In genomic region chr3:115146032-115146417, GRCh38 we compare ENCODE assay signal across 8 cellular contexts. TPM values are rescaled to one million over a fixed set of nuclear protein-coding genes. Genes with fewer than 3 reads are reported as not detected.
DNase-seq lines count a peak whose midpoint lies in the region; ATAC-seq and TF ChIP-seq lines count a peak whose summit lies in the region.

No MANE protein-coding gene starts in this region.

- H3K36me3 Mint-ChIP-seq in activated naive CD4-positive, alpha-beta T cell treated with anti-CD3 and anti-CD28 coated beads for 36 hours (ENCODE audit: low read depth), result peaks cover 4% of the 10 kb centered on the region

- peak overlapping the region; percentile 85 to 88 for H3K4me3 ChIP-seq in neutrophil (ENCODE audit: low read depth in 1 of 2, low read length in 1 of 2)
- peak overlapping the region; percentile 69 to 77 for H3K4me3 ChIP-seq in uterus

- H3K4me1 ChIP-seq in foreskin keratinocyte (no peaks in the 10 kb centered on the region), neutrophil (ENCODE audit: control insufficient read depth in 1 of 2, insufficient read depth in 1 of 2, low read depth in 1 of 2, low read length in 1 of 2) (peaks cover 16 to 26% of the 10 kb centered on the region in 2 experiments), uterus (peaks cover 0 to 8% of the 10 kb centered on the region in 2 donors)

- peak; percentile 6 for ATAC-seq in foreskin keratinocyte
- ATAC-seq in HG03439 (IDR thresholded peaks at IDR 0.05; ENCODE audit: unreplicated experiment), result no peak

- H3K9me3 ChIP-seq in neutrophil (no peaks in the 10 kb centered on the region), uterus (no peaks in the 10 kb centered on the region)

- H3K27me3 Mint-ChIP-seq in activated naive CD4-positive, alpha-beta T cell treated with anti-CD3 and anti-CD28 coated beads for 36 hours (ENCODE audit: low read depth), result no peaks in the 10 kb centered on the region

- no peak for TF ChIP-seq POLR2A in uterus (IDR thresholded peaks at IDR 0.05)

- peak overlapping the region; percentile 91 for H3K4me3 Mint-ChIP-seq in activated naive CD4-positive, alpha-beta T cell treated with anti-CD3 and anti-CD28 coated beads for 36 hours

- TF ChIP-seq CTCF in foreskin keratinocyte (conservative IDR thresholded peaks at IDR 0.05) (no peak), neutrophil (IDR thresholded peaks at IDR 0.05) (no peak), uterus (IDR thresholded peaks at IDR 0.05) (no peak)

- H3K4me1 Mint-ChIP-seq in activated naive CD4-positive, alpha-beta T cell treated with anti-CD3 and anti-CD28 coated beads for 36 hours (ENCODE audit: low read depth), result peaks cover 30% of the 10 kb centered on the region

- CTCF ChIA-PET in activated naive CD4-positive, alpha-beta T cell treated with anti-CD3 and anti-CD28 coated beads for 36 hours (lab: Charles Lee), result interaction anchor here (0.7 to 1.2 kb wide), 7 partner anchors 9 to 637 kb away, joined by 3 to 5 read pairs (median 3); no protein-coding TSS in a partner anchor

- peak overlapping the region; percentile 95 for H3K27ac Mint-ChIP-seq in activated naive CD4-positive, alpha-beta T cell treated with anti-CD3 and anti-CD28 coated beads for 36 hours

- peak overlapping the region; percentile 77 for H3K27ac ChIP-seq in foreskin keratinocyte
- peak overlapping the region; percentile 96 for H3K27ac ChIP-seq in neutrophil
- H3K27ac ChIP-seq in uterus, result peak overlapping the region; percentile 97 to 98

- intact Hi-C loops in activated naive CD4-positive, alpha-beta T cell treated with anti-CD3 and anti-CD28 coated beads for 36 hours (cut with micrococcal nuclease), result loop anchor here (2.0 to 10.0 kb wide), 7 partner anchors 53 to 1611 kb away; partner anchors contain the start of gene SIDT1
- intact Hi-C loops in uterus (cut with DNase I; ENCODE audit: low total_unique reads), result no loop called here

- H3K27me3 ChIP-seq in foreskin keratinocyte, result no peaks in the 10 kb centered on the region
- H3K27me3 ChIP-seq in neutrophil, result no peaks in the 10 kb centered on the region
- H3K27me3 ChIP-seq in uterus, result no peaks in the 10 kb centered on the region

- H3K9me3 Mint-ChIP-seq in activated naive CD4-positive, alpha-beta T cell treated with anti-CD3 and anti-CD28 coated beads for 36 hours, result peaks cover 4% of the 10 kb centered on the region

- H3K36me3 ChIP-seq in neutrophil (no peaks in the 10 kb centered on the region), uterus (no peaks in the 10 kb centered on the region)

- peak; percentile 94 for DNase-seq in DMS 273 (lab: John Stamatoyannopoulos, UW; ENCODE audit: unreplicated experiment)
- DNase-seq in HuH-7.5 (ENCODE audit: low spot score), result peak; percentile 43
- peak; percentile 70 for DNase-seq in activated naive CD4-positive, alpha-beta T cell treated with anti-CD3 and anti-CD28 coated beads for 36 hours
- DNase-seq in foreskin keratinocyte, result peak; percentile 53 to 76
- DNase-seq in uterus, result peak in 1 of 2 donors; percentile 38

TF ChIP-seq in PFSK-1, 5 proteins besides CTCF, POLR2A, EP300 and RAD21:
- no peak for TF ChIP-seq SIN3A (IDR thresholded peaks at IDR 0.05; ENCODE audit: borderline replicate concordance, insufficient read depth, low read length)
- 0 out of 2 replicates have a peak, but pooled peaks have one; percentile 12 for TF ChIP-seq POLR2AphosphoS5 (IDR thresholded peaks at IDR 0.05; ENCODE audit: low read depth, low read length)
- TF ChIP-seq, protein P1, sequence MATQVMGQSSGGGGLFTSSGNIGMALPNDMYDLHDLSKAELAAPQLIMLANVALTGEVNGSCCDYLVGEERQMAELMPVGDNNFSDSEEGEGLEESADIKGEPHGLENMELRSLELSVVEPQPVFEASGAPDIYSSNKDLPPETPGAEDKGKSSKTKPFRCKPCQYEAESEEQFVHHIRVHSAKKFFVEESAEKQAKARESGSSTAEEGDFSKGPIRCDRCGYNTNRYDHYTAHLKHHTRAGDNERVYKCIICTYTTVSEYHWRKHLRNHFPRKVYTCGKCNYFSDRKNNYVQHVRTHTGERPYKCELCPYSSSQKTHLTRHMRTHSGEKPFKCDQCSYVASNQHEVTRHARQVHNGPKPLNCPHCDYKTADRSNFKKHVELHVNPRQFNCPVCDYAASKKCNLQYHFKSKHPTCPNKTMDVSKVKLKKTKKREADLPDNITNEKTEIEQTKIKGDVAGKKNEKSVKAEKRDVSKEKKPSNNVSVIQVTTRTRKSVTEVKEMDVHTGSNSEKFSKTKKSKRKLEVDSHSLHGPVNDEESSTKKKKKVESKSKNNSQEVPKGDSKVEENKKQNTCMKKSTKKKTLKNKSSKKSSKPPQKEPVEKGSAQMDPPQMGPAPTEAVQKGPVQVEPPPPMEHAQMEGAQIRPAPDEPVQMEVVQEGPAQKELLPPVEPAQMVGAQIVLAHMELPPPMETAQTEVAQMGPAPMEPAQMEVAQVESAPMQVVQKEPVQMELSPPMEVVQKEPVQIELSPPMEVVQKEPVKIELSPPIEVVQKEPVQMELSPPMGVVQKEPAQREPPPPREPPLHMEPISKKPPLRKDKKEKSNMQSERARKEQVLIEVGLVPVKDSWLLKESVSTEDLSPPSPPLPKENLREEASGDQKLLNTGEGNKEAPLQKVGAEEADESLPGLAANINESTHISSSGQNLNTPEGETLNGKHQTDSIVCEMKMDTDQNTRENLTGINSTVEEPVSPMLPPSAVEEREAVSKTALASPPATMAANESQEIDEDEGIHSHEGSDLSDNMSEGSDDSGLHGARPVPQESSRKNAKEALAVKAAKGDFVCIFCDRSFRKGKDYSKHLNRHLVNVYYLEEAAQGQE (IDR thresholded peaks at IDR 0.05; ENCODE audit: insufficient read depth in 1 of 2, low read depth in 2 of 2, low read length in 2 of 2), result no peak

RNA-seq across cellular contexts. Expression of gene ZBTB20, which starts 1.1 kb away (rescaled TPM):
- 0.41 TPM for polyA plus RNA-seq in PFSK-1 (2012; ENCODE audit: insufficient read length, low read depth)
- 1 to 10 TPM; 4.5 to 4.7 TPM for total RNA-seq in activated naive CD4-positive, alpha-beta T cell treated with anti-CD3 and anti-CD28 coated beads for 36 hours
- total RNA-seq in foreskin keratinocyte (0.78 and 1.4 TPM in 2 replicates), uterus (100 to 1,000 TPM in 1 of 4 donors, 10 to 100 TPM in 3; 35.6 to 157 (median 85.1) TPM)
- 0.12 and 0.20 TPM in 2 replicates for polyA plus RNA-seq in foreskin keratinocyte

Comparison
In these comparisons a context has a peak if more than half of its experiments do, and no peak if none do; other contexts are left out.
1. RNA of gene ZBTB20, which starts 1.1 kb away (total RNA-seq): 35.6 to 157 TPM in uterus; 4.5 to 4.7 TPM in activated naive CD4-positive, alpha-beta T cell treated with anti-CD3 and anti-CD28 coated beads for 36 hours and 0.78 to 1.4 TPM in foreskin keratinocyte; every median in the first group is over 4 times any median in the second.
2. Peak in every context shown above with its lines, with median percentiles within 50 percentile points of each other: H3K27ac ChIP-seq.